In genomic region chr12:65823481-65824313, GRCh38 we compare ENCODE assay signal across 8 cellular contexts. TPM values are rescaled to one million over a fixed set of nuclear protein-coding genes. Genes with fewer than 3 reads are reported as not detected.
A peak's percentile ranks its signal among the peaks of the same experiment; 100 is the strongest.
DNase-seq lines count a peak whose midpoint lies in the region; ATAC-seq and TF ChIP-seq lines count a peak whose summit lies in the region.

No MANE protein-coding gene starts in this region.

- under 1% methylated on average over 28 of the region's 61 CpGs for WGBS in suprapubic skin

- H3K27ac ChIP-seq in suprapubic skin = no peak overlapping the region

- peaks cover 2% of the 10 kb centered on the region for H3K9me3 Mint-ChIP-seq in activated CD4-positive, alpha-beta T cell treated with anti-CD3 and anti-CD28 coated beads, Interleukin-2, amount 10 ng/mL, durations not matched to agents 7 days and 5 days

- H3K27me3 Mint-ChIP-seq in activated CD4-positive, alpha-beta T cell treated with anti-CD3 and anti-CD28 coated beads, Interleukin-2, amount 10 ng/mL, durations not matched to agents 7 days and 5 days = peaks cover 66% of the 10 kb centered on the region

- peak overlapping the region; percentile 64 for H3K4me3 Mint-ChIP-seq in activated CD4-positive, alpha-beta T cell treated with anti-CD3 and anti-CD28 coated beads, Interleukin-2, amount 10 ng/mL, durations not matched to agents 7 days and 5 days

- H3K4me1 ChIP-seq in suprapubic skin = peaks cover 39% of the 10 kb centered on the region

- no peak overlapping the region for H3K27ac Mint-ChIP-seq in activated CD4-positive, alpha-beta T cell treated with anti-CD3 and anti-CD28 coated beads, Interleukin-2, amount 10 ng/mL, durations not matched to agents 7 days and 5 days

- no peaks in the 10 kb centered on the region for H3K36me3 ChIP-seq in suprapubic skin

- peaks cover 87% of the 10 kb centered on the region for H3K27me3 ChIP-seq in suprapubic skin

- no peaks in the 10 kb centered on the region for H3K36me3 Mint-ChIP-seq in activated CD4-positive, alpha-beta T cell treated with anti-CD3 and anti-CD28 coated beads, Interleukin-2, amount 10 ng/mL, durations not matched to agents 7 days and 5 days (ENCODE audit: low read depth)

- peak; percentile 6 for DNase-seq in activated CD4-positive, alpha-beta T cell treated with anti-CD3 and anti-CD28 coated beads, Interleukin-2, amount 10 ng/mL, durations not matched to agents 7 days and 5 days
- DNase-seq in activated CD4-positive, alpha-beta T cell treated with anti-CD3 and anti-CD28 coated beads, Interleukin-2, amount 50 U/mL, for 4 hours = no peak
- DNase-seq in NCI-H82 (lab: John Stamatoyannopoulos, UW) (peak; percentile 82), cerebellar cortex (ENCODE audit: low spot score) (peak; percentile 79), left kidney (ENCODE audit: low read depth, low spot score) (peak; percentile 78), suprapubic skin (ENCODE audit: low spot score in 2 of 2) (peak in 1 of 2 donors; percentile 62), OCI-M2 (lab: John Stamatoyannopoulos, UW; ENCODE audit: unreplicated experiment) (no peak)

- no peak for TF ChIP-seq EP300 in suprapubic skin (IDR thresholded peaks at IDR 0.05)

- TF ChIP-seq CTCF in suprapubic skin (IDR thresholded peaks at IDR 0.05) = no peak

- CTCF ChIA-PET in activated CD4-positive, alpha-beta T cell treated with anti-CD3 and anti-CD28 coated beads, Interleukin-2, amount 10 ng/mL, durations not matched to agents 7 days and 5 days (lab: Charles Lee) = no interaction called here

- no peaks in the 10 kb centered on the region for H3K9me3 ChIP-seq in suprapubic skin

- peak overlapping the region; percentile 67 for H3K4me3 ChIP-seq in suprapubic skin

- H3K4me1 Mint-ChIP-seq in activated CD4-positive, alpha-beta T cell treated with anti-CD3 and anti-CD28 coated beads, Interleukin-2, amount 10 ng/mL, durations not matched to agents 7 days and 5 days = peaks cover 21% of the 10 kb centered on the region

- TF ChIP-seq POLR2A in suprapubic skin (IDR thresholded peaks at IDR 0.05) = no peak

- no peak for ATAC-seq in HG03378 (IDR thresholded peaks at IDR 0.05; ENCODE audit: unreplicated experiment)

- POLR2A ChIA-PET in activated CD4-positive, alpha-beta T cell treated with anti-CD3 and anti-CD28 coated beads, Interleukin-2, amount 10 ng/mL, durations not matched to agents 7 days and 5 days (lab: Charles Lee) = no interaction called here

RNA-seq across cellular contexts. Expression of gene HMGA2, which starts 0.6 kb away (rescaled TPM):
- not detected for total RNA-seq in activated CD4-positive, alpha-beta T cell treated with anti-CD3 and anti-CD28 coated beads, Interleukin-2, amount 10 ng/mL, durations not matched to agents 7 days and 5 days
- total RNA-seq in suprapubic skin = under 1 TPM in 1 of 4 donors, not detected in 3; 0.24 TPM

Comparison
In these comparisons a context has a peak if more than half of its experiments do, and no peak if none do; other contexts are left out.
1. DNase-seq: peak in activated CD4-positive, alpha-beta T cell treated with anti-CD3 and anti-CD28 coated beads, Interleukin-2, amount 10 ng/mL, durations not matched to agents 7 days and 5 days (single experiment), NCI-H82 (single experiment), cerebellar cortex (single experiment) and left kidney (single experiment); none in activated CD4-positive, alpha-beta T cell treated with anti-CD3 and anti-CD28 coated beads, Interleukin-2, amount 50 U/mL, for 4 hours (0 of 2) and OCI-M2 (single experiment).